Comparison of ENCODE assay signal across 8 cellular contexts in genomic region chr1:242454262-242455051, GRCh38.
DNase-seq lines count a peak whose midpoint lies in the region; ATAC-seq and TF ChIP-seq lines count a peak whose summit lies in the region.

No MANE protein-coding gene starts in this region.

- H3K4me2 ChIP-seq in fibroblast of lung (ENCODE audit: extremely low read depth, insufficient read depth, low read length): no peak overlapping the region

- no peak overlapping the region for H2AFZ ChIP-seq in fibroblast of lung (ENCODE audit: low read length)

- H3K9ac ChIP-seq in fibroblast of lung (ENCODE audit: insufficient read depth, low read length): no peak overlapping the region

- H3K9me3 ChIP-seq in RWPE2 (ENCODE audit: severe bottlenecking) (no peaks in the 10 kb centered on the region), fibroblast of lung (ENCODE audit: control insufficient read depth, insufficient read depth, low read depth, low read length) (no peaks in the 10 kb centered on the region)

- ATAC-seq in GM21529 (IDR thresholded peaks at IDR 0.05; ENCODE audit: unreplicated experiment) (peak; percentile 77), RWPE2 (ENCODE audit: low read depth) (peak; percentile 58; the same call in 2 of the 3 replicates)

- no peaks in the 10 kb centered on the region for H3K4me1 ChIP-seq in RWPE2 (ENCODE audit: insufficient read depth, poor library complexity, severe bottlenecking)
- H3K4me1 ChIP-seq in fibroblast of lung (ENCODE audit: control insufficient read depth, extremely low read depth, insufficient read depth, low read length): no peaks in the 10 kb centered on the region

- H3K27ac ChIP-seq in RWPE2 (ENCODE audit: poor library complexity, severe bottlenecking) (no peak overlapping the region), fibroblast of lung (ENCODE audit: insufficient read depth, low read length) (no peak overlapping the region)

- no peaks in the 10 kb centered on the region for H3K36me3 ChIP-seq in RWPE2 (ENCODE audit: low read depth)
- H3K36me3 ChIP-seq in fibroblast of lung (ENCODE audit: control insufficient read depth, insufficient read depth, low read length): no peaks in the 10 kb centered on the region

- no peaks in the 10 kb centered on the region for H4K20me1 ChIP-seq in fibroblast of lung (ENCODE audit: control insufficient read depth, extremely low read depth, insufficient read depth, low read length)

- TF ChIP-seq CTCF in RWPE2 (IDR thresholded peaks at IDR 0.05; ENCODE audit: poor library complexity, severe bottlenecking) (peak; percentile 67), fibroblast of lung (conservative IDR thresholded peaks at IDR 0.05 in 1 of 2, IDR thresholded peaks at IDR 0.05 in 1 of 2; ENCODE audit: low read depth in 1 of 2, low read length in 2 of 2) (peak; percentile 65 to 74)

- DNase-seq in GDM1 (lab: John Stamatoyannopoulos, UW) (peak; percentile 2), Kasumi-1 (lab: John Stamatoyannopoulos, UW) (peak; percentile 61 to 74), RWPE2 (ENCODE audit: low spot score) (no peak), fibroblast of lung (ENCODE audit: low read depth in 2 of 2) (peak; percentile 23 to 47), retina (peak; percentile 53), T1000 (lab: John Stamatoyannopoulos, UW) (no peak)
- no peak for DNase-seq in activated CD4-positive, alpha-beta T cell treated with anti-CD3 and anti-CD28 coated beads for 4 hours

- H3K4me3 ChIP-seq in RWPE2 (ENCODE audit: severe bottlenecking) (no peak overlapping the region), fibroblast of lung (replicated peaks in 1 of 4; ENCODE audit: control extremely low read depth in 1 of 4, insufficient read depth in 1 of 4, low read depth in 3 of 4, low read length in 4 of 4) (no peak overlapping the region)

- H3K27me3 ChIP-seq in RWPE2 (ENCODE audit: insufficient read depth, poor library complexity, severe bottlenecking) (no peaks in the 10 kb centered on the region), fibroblast of lung (ENCODE audit: control insufficient read depth, insufficient read depth, low read length) (no peaks in the 10 kb centered on the region)

- no peaks in the 10 kb centered on the region for H3K79me2 ChIP-seq in fibroblast of lung (ENCODE audit: control insufficient read depth, insufficient read depth, low read length)

Comparison
In these comparisons a context has a peak if more than half of its experiments do, and no peak if none do; other contexts are left out.
1. DNase-seq: peak in GDM1 (single experiment), Kasumi-1 (2 of 2), fibroblast of lung (2 of 2) and retina (single experiment); none in RWPE2 (single experiment), activated CD4-positive, alpha-beta T cell treated with anti-CD3 and anti-CD28 coated beads for 4 hours (0 of 2) and T1000 (single experiment).